Comparison of ENCODE assay signal across 1 cellular context in the genomic region with DNA sequence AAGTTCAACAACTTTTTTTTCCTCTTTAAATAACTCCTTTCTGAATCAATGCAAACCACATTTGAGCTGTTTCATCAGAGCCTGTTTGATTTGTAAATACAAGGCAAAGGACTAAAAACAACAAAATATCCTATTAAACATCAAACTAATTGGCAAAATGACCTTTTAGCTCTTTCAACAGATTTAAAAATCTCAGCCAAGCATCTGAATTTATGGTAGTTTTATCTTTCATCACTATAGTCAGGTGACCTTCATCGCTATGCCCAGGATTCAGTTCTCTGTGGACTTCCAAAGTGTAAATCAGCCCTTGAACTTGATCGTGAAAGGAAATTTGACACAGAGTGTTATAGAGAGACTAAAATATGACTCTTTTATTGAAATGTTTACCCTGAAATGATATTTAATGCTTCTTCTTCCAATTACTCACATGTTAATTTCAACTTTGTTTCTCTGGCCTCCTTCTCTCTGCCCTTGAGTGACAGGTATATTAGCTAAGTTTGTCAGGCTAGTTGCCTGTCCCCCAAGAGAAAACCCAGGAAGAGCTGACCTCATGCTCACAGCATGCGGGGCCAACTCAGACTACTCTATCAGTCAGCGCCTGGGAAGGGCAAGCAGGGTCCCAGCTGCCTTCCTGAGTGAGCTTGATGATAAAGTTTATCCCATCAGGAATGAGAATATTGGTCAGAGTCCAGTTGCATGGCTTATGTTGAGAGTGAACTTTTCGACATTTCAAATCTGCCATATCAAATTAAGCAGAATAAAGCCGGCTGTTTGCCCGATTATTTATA.
TF ChIP-seq lines count a peak whose summit lies in the region.

No MANE protein-coding gene starts in this region.

TF ChIP-seq in HepG2, 621 proteins besides CTCF, POLR2A, EP300 and RAD21 (continued from another document):
- TF ChIP-seq, protein P1, sequence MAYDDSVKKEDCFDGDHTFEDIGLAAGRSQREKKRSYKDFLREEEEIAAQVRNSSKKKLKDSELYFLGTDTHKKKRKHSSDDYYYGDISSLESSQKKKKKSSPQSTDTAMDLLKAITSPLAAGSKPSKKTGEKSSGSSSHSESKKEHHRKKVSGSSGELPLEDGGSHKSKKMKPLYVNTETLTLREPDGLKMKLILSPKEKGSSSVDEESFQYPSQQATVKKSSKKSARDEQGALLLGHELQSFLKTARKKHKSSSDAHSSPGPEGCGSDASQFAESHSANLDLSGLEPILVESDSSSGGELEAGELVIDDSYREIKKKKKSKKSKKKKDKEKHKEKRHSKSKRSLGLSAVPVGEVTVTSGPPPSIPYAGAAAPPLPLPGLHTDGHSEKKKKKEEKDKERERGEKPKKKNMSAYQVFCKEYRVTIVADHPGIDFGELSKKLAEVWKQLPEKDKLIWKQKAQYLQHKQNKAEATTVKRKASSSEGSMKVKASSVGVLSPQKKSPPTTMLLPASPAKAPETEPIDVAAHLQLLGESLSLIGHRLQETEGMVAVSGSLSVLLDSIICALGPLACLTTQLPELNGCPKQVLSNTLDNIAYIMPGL (CRISPR knock-in tag; IDR thresholded peaks at IDR 0.05; ENCODE audit: borderline replicate concordance in 1 of 2, low read depth in 1 of 2), result no peak
- TF ChIP-seq ZSCAN25 (CRISPR knock-in tag; IDR thresholded peaks at IDR 0.05), result no peak
- no peak for TF ChIP-seq WIZ (CRISPR knock-in tag; IDR thresholded peaks at IDR 0.05)
- TF ChIP-seq POGZ (CRISPR knock-in tag; IDR thresholded peaks at IDR 0.05), result no peak
- TF ChIP-seq ZNF274 (CRISPR knock-in tag; IDR thresholded peaks at IDR 0.05), result no peak
- no peak for TF ChIP-seq ZNF335 (CRISPR knock-in tag; IDR thresholded peaks at IDR 0.05)
